8 cellular contexts compared by ENCODE assay signal in the genomic region with DNA sequence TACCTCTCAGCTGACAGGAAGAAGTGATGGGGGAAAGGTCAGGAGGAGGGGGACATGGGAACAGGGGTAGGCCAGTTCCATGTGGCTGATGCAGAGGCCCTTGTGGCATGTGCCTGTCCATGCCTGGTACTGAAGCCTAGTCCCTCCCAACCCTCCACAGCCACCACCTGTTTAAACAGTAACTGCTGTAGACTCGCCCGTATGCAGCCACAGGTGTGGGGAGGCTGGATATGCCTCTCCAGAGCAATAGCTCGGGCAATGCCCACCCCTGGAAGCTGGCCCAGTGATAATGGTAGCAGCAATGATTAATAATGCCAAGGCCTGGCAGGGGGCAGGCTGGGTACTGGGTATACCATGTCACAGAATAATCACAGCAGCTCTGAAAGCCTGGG. TPM values are rescaled to one million over a fixed set of nuclear protein-coding genes. Genes with fewer than 3 reads are reported as not detected.
DNase-seq lines count a peak whose midpoint lies in the region; ATAC-seq and TF ChIP-seq lines count a peak whose summit lies in the region.

No MANE protein-coding gene starts in this region.

- H3K4me3 ChIP-seq in GM12875 (ENCODE audit: low read depth, low read length) (peak overlapping the region; percentile 71), esophagus squamous epithelium (peak overlapping the region in 3 of 4 donors; percentile 64 to 87 (median 72))

- H3K9me3 ChIP-seq in esophagus squamous epithelium, result no peaks in the 10 kb centered on the region

- no peaks in the 10 kb centered on the region for H3K27me3 ChIP-seq in esophagus squamous epithelium

- no peak for TF ChIP-seq POLR2A in esophagus squamous epithelium (IDR thresholded peaks at IDR 0.05)

- H3K4me1 ChIP-seq in esophagus squamous epithelium, result peaks cover 33 to 83% (median 46%) of the 10 kb centered on the region in 3 donors

- intact Hi-C loops in esophagus squamous epithelium (cut with DNase I) (loop anchor here (5.0 to 10.0 kb wide), 2 partner anchors 136 to 319 kb away; no protein-coding TSS in a partner anchor), sciatic nerve (cut with DNase I) (no loop called here)

- DNase-seq in NCI-H774 (lab: John Stamatoyannopoulos, UW), result peak; percentile 67
- DNase-seq in esophagus squamous epithelium (lab: John Stamatoyannopoulos, UW), result no peak
- DNase-seq in sciatic nerve (ENCODE audit: low spot score), result peak; percentile 64
- no peak for DNase-seq in HK-2 (ENCODE audit: unreplicated experiment)
- no peak for DNase-seq in OCI-M2 (lab: John Stamatoyannopoulos, UW; ENCODE audit: unreplicated experiment)

- WGBS in esophagus squamous epithelium, 2 donors, result 33% methylated on average over 3 of the region's 3 CpGs; no CpG with 5 or more reads in 1 of the 2 donors

- no peak for ATAC-seq in sciatic nerve
- ATAC-seq in HG02870 (IDR thresholded peaks at IDR 0.05; ENCODE audit: unreplicated experiment), result no peak
- ATAC-seq in HG03196 (IDR thresholded peaks at IDR 0.05; ENCODE audit: unreplicated experiment), result no peak

- TF ChIP-seq CTCF in GM12875 (IDR thresholded peaks at IDR 0.05; ENCODE audit: borderline replicate concordance, insufficient read depth, low read depth, low read length) (no peak), esophagus squamous epithelium (IDR thresholded peaks at IDR 0.05) (no peak)

- H3K27ac ChIP-seq in esophagus squamous epithelium, result peak overlapping the region; percentile 85 to 98 (median 95)

- H3K36me3 ChIP-seq in esophagus squamous epithelium, result peaks cover 0 to 15% (median 7%) of the 10 kb centered on the region in 3 donors

RNA-seq across cellular contexts. Expression of a gene that starts 2.3 kb away (rescaled TPM):
- total RNA-seq in esophagus squamous epithelium, result 100 to 1,000 TPM in 1 of 4 donors, 10 to 100 TPM in 3; 28.2 to 158 (median 45.8) TPM
- total RNA-seq in sciatic nerve, result 283 TPM

RNA-seq across cellular contexts. Expression of a gene that starts 24.0 kb away (rescaled TPM):
- total RNA-seq in esophagus squamous epithelium (100 to 1,000 TPM in 2 of 4 donors, 10 to 100 TPM in 2; 13.3 to 291 (median 67.6) TPM), sciatic nerve (159 TPM)

RNA-seq across cellular contexts. Expression of a gene that starts 39.4 kb away (rescaled TPM):
- 1 to 10 TPM in 2 of 4 donors, under 1 TPM in 2; 0.22 to 2.4 (median 0.84) TPM for total RNA-seq in esophagus squamous epithelium
- total RNA-seq in sciatic nerve, result 1.9 TPM

RNA-seq across cellular contexts. Expression of a gene that starts 56.9 kb away (rescaled TPM):
- total RNA-seq in esophagus squamous epithelium, result 10 to 100 TPM in 1 of 4 donors, 1 to 10 TPM in 3; 5.0 to 27.0 (median 7.8) TPM
- not detected for total RNA-seq in sciatic nerve

Comparison
In these comparisons a context has a peak if more than half of its experiments do, and no peak if none do; other contexts are left out.
1. DNase-seq: peak in NCI-H774 (single experiment) and sciatic nerve (single experiment); none in esophagus squamous epithelium (single experiment), HK-2 (single experiment) and OCI-M2 (single experiment).